ENCODE assay signal across 2 cellular contexts in the genomic region with DNA sequence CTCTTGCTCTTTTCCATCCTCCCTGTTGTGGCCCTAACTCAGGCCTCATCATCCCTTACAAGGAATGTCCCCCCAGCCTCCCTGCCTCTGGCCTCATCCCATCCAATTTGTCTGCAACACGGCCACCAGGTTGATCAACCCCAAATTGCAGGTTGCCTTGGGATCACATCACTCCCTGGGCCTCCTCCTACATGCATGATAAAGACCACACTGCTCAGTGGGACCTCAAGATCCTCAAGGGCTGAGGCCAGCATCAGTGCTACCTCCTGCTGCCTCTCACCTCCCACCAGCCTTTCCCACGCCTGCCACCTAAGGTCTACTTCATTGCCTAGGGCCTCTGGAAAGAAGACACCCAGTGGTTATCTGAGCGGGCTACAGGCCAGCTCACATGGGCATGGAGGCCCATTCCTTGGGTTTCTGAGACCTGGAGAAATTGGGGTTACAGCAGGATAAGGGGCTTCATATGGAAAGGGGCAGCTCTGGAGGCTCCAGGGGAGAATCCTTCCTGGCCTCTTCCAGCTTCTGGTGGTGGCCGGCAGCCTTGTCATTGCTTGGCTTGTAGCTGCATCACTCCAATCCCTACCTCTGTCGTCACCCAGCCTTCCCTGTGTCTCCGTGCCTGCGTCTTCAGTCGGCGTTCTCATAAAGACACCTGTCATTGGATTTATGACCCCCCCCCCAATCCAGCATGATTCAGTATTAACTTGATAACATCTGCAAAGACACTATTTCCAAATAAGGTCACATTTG.
TF ChIP-seq lines count a peak whose summit lies in the region.

No MANE protein-coding gene starts in this region.

TF ChIP-seq in HEK293, 187 proteins besides CTCF, POLR2A, EP300 and RAD21:
- TF ChIP-seq, protein P1, sequence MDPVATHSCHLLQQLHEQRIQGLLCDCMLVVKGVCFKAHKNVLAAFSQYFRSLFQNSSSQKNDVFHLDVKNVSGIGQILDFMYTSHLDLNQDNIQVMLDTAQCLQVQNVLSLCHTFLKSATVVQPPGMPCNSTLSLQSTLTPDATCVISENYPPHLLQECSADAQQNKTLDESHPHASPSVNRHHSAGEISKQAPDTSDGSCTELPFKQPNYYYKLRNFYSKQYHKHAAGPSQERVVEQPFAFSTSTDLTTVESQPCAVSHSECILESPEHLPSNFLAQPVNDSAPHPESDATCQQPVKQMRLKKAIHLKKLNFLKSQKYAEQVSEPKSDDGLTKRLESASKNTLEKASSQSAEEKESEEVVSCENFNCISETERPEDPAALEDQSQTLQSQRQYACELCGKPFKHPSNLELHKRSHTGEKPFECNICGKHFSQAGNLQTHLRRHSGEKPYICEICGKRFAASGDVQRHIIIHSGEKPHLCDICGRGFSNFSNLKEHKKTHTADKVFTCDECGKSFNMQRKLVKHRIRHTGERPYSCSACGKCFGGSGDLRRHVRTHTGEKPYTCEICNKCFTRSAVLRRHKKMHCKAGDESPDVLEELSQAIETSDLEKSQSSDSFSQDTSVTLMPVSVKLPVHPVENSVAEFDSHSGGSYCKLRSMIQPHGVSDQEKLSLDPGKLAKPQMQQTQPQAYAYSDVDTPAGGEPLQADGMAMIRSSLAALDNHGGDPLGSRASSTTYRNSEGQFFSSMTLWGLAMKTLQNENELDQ (tag by site-specific recombination; IDR thresholded peaks at IDR 0.05; ENCODE audit: low read depth) = no peak
- TF ChIP-seq EGR2 (tag by site-specific recombination; IDR thresholded peaks at IDR 0.05; ENCODE audit: low read depth) (peak; percentile 55), ZIC2 (tag by site-specific recombination; IDR thresholded peaks at IDR 0.05) (peak; percentile 75)

TF ChIP-seq in H1, 55 proteins besides CTCF, POLR2A, EP300 and RAD21 (continued from another document):
- no peak for TF ChIP-seq SIX5 (IDR thresholded peaks at IDR 0.05; ENCODE audit: low read depth, low read length)
- TF ChIP-seq CHD1 (IDR thresholded peaks at IDR 0.05; ENCODE audit: low read depth, low read length) = no peak
- no peak for TF ChIP-seq SAP30 (IDR thresholded peaks at IDR 0.05; ENCODE audit: insufficient read depth, insufficient replicate concordance, low read length)
- no peak for TF ChIP-seq BRCA1 (IDR thresholded peaks at IDR 0.05; ENCODE audit: low read depth, low read length)
- no peak for TF ChIP-seq CHD2 (IDR thresholded peaks at IDR 0.05; ENCODE audit: low read length)
- no peak for TF ChIP-seq EZH2 (IDR thresholded peaks at IDR 0.05; ENCODE audit: low read depth, low read length, severe bottlenecking)
- TF ChIP-seq, protein P2, sequence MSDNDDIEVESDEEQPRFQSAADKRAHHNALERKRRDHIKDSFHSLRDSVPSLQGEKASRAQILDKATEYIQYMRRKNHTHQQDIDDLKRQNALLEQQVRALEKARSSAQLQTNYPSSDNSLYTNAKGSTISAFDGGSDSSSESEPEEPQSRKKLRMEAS (IDR thresholded peaks at IDR 0.05) = no peak
- TF ChIP-seq EGR1 (IDR thresholded peaks at IDR 0.05; ENCODE audit: borderline replicate concordance, low read depth, low read length) = no peak
